In the genomic region with DNA sequence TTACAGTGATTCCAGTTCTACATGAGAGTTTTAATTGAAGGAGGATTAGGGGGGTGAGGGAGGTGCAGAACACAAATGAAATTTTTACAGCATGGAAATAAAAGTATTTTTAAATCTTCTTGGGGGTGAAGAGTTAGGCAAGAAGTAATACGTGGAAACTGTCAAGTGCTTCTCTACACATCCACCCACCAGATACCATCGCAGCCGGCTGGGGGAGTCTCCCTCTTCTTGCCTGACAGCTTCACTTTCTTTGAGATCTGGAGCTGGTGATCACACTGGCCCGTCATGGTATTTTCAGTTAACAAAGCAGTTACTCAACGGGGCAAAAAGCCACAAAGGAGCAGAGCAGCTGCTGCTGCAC, we compare ENCODE assay signal across 8 cellular contexts. TPM values are rescaled to one million over a fixed set of nuclear protein-coding genes. Genes with fewer than 3 reads are reported as not detected.
DNase-seq lines count a peak whose midpoint lies in the region; ATAC-seq, FAIRE-seq and TF ChIP-seq lines count a peak whose summit lies in the region.

No MANE protein-coding gene starts in this region.

- intact Hi-C loops in pancreas (cut with DNase I): no loop called here

- H3K4me3 ChIP-seq in pancreas: peak overlapping the region; percentile 75 to 84 (median 82)

- no peak for FAIRE-seq in pancreas (lab: Jason Lieb, UNC)

- POLR2A ChIA-PET in RWPE1 (lab: Yijun Ruan, JAX; ENCODE audit: low non-redundant PET): no interaction called here

- ATAC-seq in GM18499 (IDR thresholded peaks at IDR 0.05; ENCODE audit: insufficient read depth, unreplicated experiment) (peak; percentile 26), pancreas (no peak), GM21786 (IDR thresholded peaks at IDR 0.05; ENCODE audit: unreplicated experiment) (no peak)

- 0% methylated on average over 5 of the region's 5 CpGs for WGBS in pancreas, 2 donors

- H3K9me3 ChIP-seq in pancreas: no peaks in the 10 kb centered on the region

- no peak for DNase-seq in RWPE1 (ENCODE audit: low spot score)
- peak; percentile 82 for DNase-seq in epidermal melanocyte (ENCODE audit: insufficient read length, low spot score)
- DNase-seq in pancreas: peak in 1 of 6 donors; percentile 52
- no peak for DNase-seq in amniotic stem cell (lab: John Stamatoyannopoulos, UW)
- DNase-seq in activated CD4-positive, CD25-positive, alpha-beta regulatory T cell treated with anti-CD3 and anti-CD28 coated beads, Interleukin-2, amount 50 U/mL, for 72 hours: no peak
- no peak for DNase-seq in stimulated activated naive CD4-positive, alpha-beta T cell treated with Interleukin-2 at 50 U/mL for 16 hours (lab: John Stamatoyannopoulos, UW)

- H3K27ac ChIP-seq in RWPE1: peak overlapping the region; percentile 93
- H3K27ac ChIP-seq in pancreas: peak overlapping the region; percentile 84 to 97 (median 94)

- CTCF ChIA-PET in RWPE1 (lab: Yijun Ruan, JAX): interaction anchor here (0.6 kb wide), 3 partner anchors 66 to 507 kb away, joined by 3 read pairs; no protein-coding TSS in a partner anchor

- no peak for TF ChIP-seq CTCF in RWPE1 (conservative IDR thresholded peaks at IDR 0.05; ENCODE audit: low read depth)
- no peak for TF ChIP-seq CTCF in pancreas (IDR thresholded peaks at IDR 0.05)

- H3K4me1 ChIP-seq in pancreas: peaks cover 0 to 6% (median 5%) of the 10 kb centered on the region in 3 donors

- H3K27me3 ChIP-seq in pancreas: no peaks in the 10 kb centered on the region

- H3K36me3 ChIP-seq in pancreas: no peaks in the 10 kb centered on the region

RNA-seq across cellular contexts. Expression of gene NR4A3, which starts 2.6 kb away (rescaled TPM):
- 1 to 10 TPM in 4 of 6 donors, under 1 TPM in 2; 0.41 to 3.1 (median 1.1) TPM for total RNA-seq in pancreas
- polyA plus RNA-seq in pancreas: 1 to 10 TPM; 1.9 to 3.8 TPM
